ENCODE assay signal across 8 cellular contexts in genomic region chr3:27633224-27633545, GRCh38.
DNase-seq lines count a peak whose midpoint lies in the region; ATAC-seq and TF ChIP-seq lines count a peak whose summit lies in the region.

No MANE protein-coding gene starts in this region.

- H2AFZ ChIP-seq in Karpas-422 (ENCODE audit: low read length): peak overlapping the region; percentile 87

- H3K4me1 Mint-ChIP-seq in activated naive CD8-positive, alpha-beta T cell (ENCODE audit: low read depth): peaks cover 32% of the 10 kb centered on the region

- peak overlapping the region; percentile 56; the same call in 1 of the 2 replicates for H3K4me3 ChIP-seq in Karpas-422 (ENCODE audit: low read length)
- peak overlapping the region; percentile 20 for H3K4me3 ChIP-seq in iPS-11a (ENCODE audit: low read depth, low read length)
- peak overlapping the region; percentile 43 to 77 (median 49) for H3K4me3 ChIP-seq in spleen

- H3K27me3 ChIP-seq in Karpas-422 (ENCODE audit: low read length) (no peaks in the 10 kb centered on the region), spleen (replicated peaks in 1 of 7) (no peaks in the 10 kb centered on the region)

- H3K4me1 ChIP-seq in Karpas-422 (ENCODE audit: low read length) (peaks cover 4% of the 10 kb centered on the region), spleen (peaks cover 0 to 18% (median 10%) of the 10 kb centered on the region in 6 donors)

- peak overlapping the region; percentile 58 for H3K9ac ChIP-seq in Karpas-422 (ENCODE audit: low read length)

- no peaks in the 10 kb centered on the region for H3K27me3 Mint-ChIP-seq in activated naive CD8-positive, alpha-beta T cell

- no peak overlapping the region for H3K27ac ChIP-seq in Karpas-422 (ENCODE audit: low read length)
- peak overlapping the region; percentile 45 to 91 (median 83) for H3K27ac ChIP-seq in spleen

- peak; percentile 70 for DNase-seq in EL
- DNase-seq in Karpas-422: no peak
- no peak for DNase-seq in spleen
- no peak for DNase-seq in NCI-H1092 (lab: John Stamatoyannopoulos, UW)
- no peak for DNase-seq in NAMALWA (ENCODE audit: low spot score)

- H3K9me3 ChIP-seq in Karpas-422 (ENCODE audit: low read length) (no peaks in the 10 kb centered on the region), spleen (no peaks in the 10 kb centered on the region)

- intact Hi-C loops in spleen (cut with DNase I; ENCODE audit: low total_unique reads): no loop called here

- no peaks in the 10 kb centered on the region for H3K79me2 ChIP-seq in Karpas-422 (ENCODE audit: low read length)

- no peaks in the 10 kb centered on the region for H3K36me3 Mint-ChIP-seq in activated naive CD8-positive, alpha-beta T cell

- H3K9me3 Mint-ChIP-seq in activated naive CD8-positive, alpha-beta T cell (ENCODE audit: low read depth): no peaks in the 10 kb centered on the region

- peak; percentile 29 for ATAC-seq in GM21619 (IDR thresholded peaks at IDR 0.05; ENCODE audit: unreplicated experiment)

- H3K4me2 ChIP-seq in Karpas-422 (ENCODE audit: low read depth, low read length, poor library complexity, severe bottlenecking): peak overlapping the region; percentile 53

- TF ChIP-seq POLR2A in spleen (IDR thresholded peaks at IDR 0.05): no peak

- H3K36me3 ChIP-seq in Karpas-422 (ENCODE audit: insufficient read depth, low read length) (no peaks in the 10 kb centered on the region), spleen (no peaks in the 10 kb centered on the region)

- H3K4me3 Mint-ChIP-seq in activated naive CD8-positive, alpha-beta T cell: peak overlapping the region; percentile 90

- 5 to 28% (median 14%) methylated on average over 6 of the region's 6 CpGs for WGBS in spleen, 5 donors

- peak overlapping the region; percentile 88 for H3K27ac Mint-ChIP-seq in activated naive CD8-positive, alpha-beta T cell

- no peak for TF ChIP-seq CTCF in spleen (IDR thresholded peaks at IDR 0.05 in 8 of 11, conservative IDR thresholded peaks at IDR 0.05 in 3 of 11)

- no peaks in the 10 kb centered on the region for H3K9me2 ChIP-seq in Karpas-422 (replicated peaks; ENCODE audit: insufficient read depth, low read length)

- H4K20me1 ChIP-seq in Karpas-422 (ENCODE audit: insufficient read depth, low read depth, low read length): no peaks in the 10 kb centered on the region
